ENCODE assay signal across 1 cellular context in genomic region chr2:218419630-218420216, GRCh38.
TF ChIP-seq lines count a peak whose summit lies in the region.

No MANE protein-coding gene starts in this region.

TF ChIP-seq in GM12878, 131 proteins besides CTCF, POLR2A, EP300 and RAD21:
- no peak for TF ChIP-seq MTA2 (IDR thresholded peaks at IDR 0.05; ENCODE audit: low read depth)
- no peak for TF ChIP-seq FOXM1 (IDR thresholded peaks at IDR 0.05; ENCODE audit: low read depth, low read length)
- TF ChIP-seq BRCA1 (IDR thresholded peaks at IDR 0.05; ENCODE audit: low read depth, low read length), result no peak
- TF ChIP-seq MLLT1 (IDR thresholded peaks at IDR 0.05), result no peak
- no peak for TF ChIP-seq ATF3 (IDR thresholded peaks at IDR 0.05; ENCODE audit: borderline replicate concordance, extremely low read depth, low read depth, low read length)
- no peak for TF ChIP-seq ATF7 (IDR thresholded peaks at IDR 0.05; ENCODE audit: low read depth)
- no peak for TF ChIP-seq PKNOX1 (IDR thresholded peaks at IDR 0.05)
- no peak for TF ChIP-seq HDAC2 (IDR thresholded peaks at IDR 0.05)
- no peak for TF ChIP-seq NBN (IDR thresholded peaks at IDR 0.05)
